ENCODE assay signal across 8 cellular contexts in the genomic region with DNA sequence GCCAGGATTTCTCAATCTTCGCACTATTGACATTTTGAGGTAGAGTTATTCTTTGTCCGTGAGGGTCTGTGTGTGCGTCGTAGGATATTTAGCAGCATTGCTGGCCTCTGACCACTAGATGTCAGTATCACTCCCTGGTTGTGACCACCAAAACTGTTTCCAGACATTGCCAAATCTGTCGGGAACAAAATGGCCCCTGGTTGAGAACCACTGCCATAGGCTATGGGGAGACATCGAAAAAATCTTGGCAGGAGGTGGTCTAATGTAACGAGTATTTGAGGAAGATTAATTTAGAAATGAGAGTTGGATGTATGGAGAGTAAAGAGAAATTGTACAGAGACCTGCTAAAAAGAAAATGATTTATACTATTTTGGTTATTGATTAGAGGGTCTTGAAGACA.
DNase-seq lines count a peak whose midpoint lies in the region; ATAC-seq, FAIRE-seq and TF ChIP-seq lines count a peak whose summit lies in the region.

No MANE protein-coding gene starts in this region.

- no peaks in the 10 kb centered on the region for H3K4me1 ChIP-seq in breast epithelium

- no peaks in the 10 kb centered on the region for H3K36me3 ChIP-seq in breast epithelium

- CTCF ChIA-PET in AG04450 (lab: Charles Lee) = no interaction called here

- no peaks in the 10 kb centered on the region for H3K27me3 ChIP-seq in AG04450 (ENCODE audit: control insufficient read depth, insufficient read depth, low read length)
- H3K27me3 ChIP-seq in breast epithelium = peaks cover 0 to 2% of the 10 kb centered on the region in 2 donors

- H3K9me3 ChIP-seq in AG04450 (ENCODE audit: control insufficient read depth, insufficient read depth, low read length) (no peaks in the 10 kb centered on the region), breast epithelium (no peaks in the 10 kb centered on the region)

- peak; percentile 66 for ATAC-seq in SK-N-SH treated with all-trans-retinoic acid at 6 μM for 48 hours
- ATAC-seq in HG02870 (IDR thresholded peaks at IDR 0.05; ENCODE audit: unreplicated experiment) = no peak

- H3K27ac ChIP-seq in AG04450 (ENCODE audit: low read depth, low read length) (no peak overlapping the region), breast epithelium (no peak overlapping the region)

- H3K4me3 ChIP-seq in AG04450 (ENCODE audit: low read depth, low read length) = no peak overlapping the region
- H3K4me3 ChIP-seq in breast epithelium = no peak overlapping the region

- TF ChIP-seq POLR2A in GM12892 (IDR thresholded peaks at IDR 0.05; ENCODE audit: low read depth, low read length) (no peak), breast epithelium (IDR thresholded peaks at IDR 0.05) (no peak)

- TF ChIP-seq CTCF in AG04450 (IDR thresholded peaks at IDR 0.05; ENCODE audit: low read depth, low read length) (peak; percentile 79), breast epithelium (IDR thresholded peaks at IDR 0.05) (peak in 2 of 3 donors; percentile 40 to 73)

- POLR2A ChIA-PET in AG04450 (lab: Yijun Ruan, JAX) = no interaction called here

- intact Hi-C loops in breast epithelium (cut with DNase I; ENCODE audit: low total_unique reads) = no loop called here

- peak; percentile 98 for FAIRE-seq in GM12892 (lab: Jason Lieb, UNC)

- DNase-seq in AG04450 (ENCODE audit: low read depth, low spot score) (peak; percentile 10), GM12892 (ENCODE audit: insufficient read length) (peak; percentile 9), M059J (ENCODE audit: low read depth) (peak; percentile 70), breast epithelium (ENCODE audit: low spot score in 2 of 2) (peak in 1 of 2 donors; percentile 27), inferior parietal cortex (ENCODE audit: extremely low spot score) (peak; percentile 70)
- DNase-seq in stimulated activated CD4-positive, alpha-beta T cell treated with anti-CD3 and anti-CD28 coated beads, Interleukin-12 subunit alpha, Interleukin-12 subunit beta, amount 100 ng/mL, for 24 hours (ENCODE audit: low read depth in 2 of 2) = peak; percentile 1 to 3

TF ChIP-seq in SK-N-SH treated with all-trans-retinoic acid at 6 μM for 48 hours, 23 proteins besides CTCF, POLR2A, EP300 and RAD21:
- no peak for TF ChIP-seq ZNF70 (CRISPR knock-in tag; IDR thresholded peaks at IDR 0.05)
- TF ChIP-seq, protein P1, sequence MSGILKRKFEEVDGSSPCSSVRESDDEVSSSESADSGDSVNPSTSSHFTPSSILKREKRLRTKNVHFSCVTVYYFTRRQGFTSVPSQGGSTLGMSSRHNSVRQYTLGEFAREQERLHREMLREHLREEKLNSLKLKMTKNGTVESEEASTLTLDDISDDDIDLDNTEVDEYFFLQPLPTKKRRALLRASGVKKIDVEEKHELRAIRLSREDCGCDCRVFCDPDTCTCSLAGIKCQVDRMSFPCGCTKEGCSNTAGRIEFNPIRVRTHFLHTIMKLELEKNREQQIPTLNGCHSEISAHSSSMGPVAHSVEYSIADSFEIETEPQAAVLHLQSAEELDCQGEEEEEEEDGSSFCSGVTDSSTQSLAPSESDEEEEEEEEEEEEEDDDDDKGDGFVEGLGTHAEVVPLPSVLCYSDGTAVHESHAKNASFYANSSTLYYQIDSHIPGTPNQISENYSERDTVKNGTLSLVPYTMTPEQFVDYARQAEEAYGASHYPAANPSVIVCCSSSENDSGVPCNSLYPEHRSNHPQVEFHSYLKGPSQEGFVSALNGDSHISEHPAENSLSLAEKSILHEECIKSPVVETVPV (CRISPR knock-in tag; IDR thresholded peaks at IDR 0.05) = no peak
- no peak for TF ChIP-seq ARNTL (CRISPR knock-in tag; IDR thresholded peaks at IDR 0.05; ENCODE audit: borderline replicate concordance, low read depth)
- TF ChIP-seq GLIS3 (CRISPR knock-in tag; IDR thresholded peaks at IDR 0.05) = no peak
- no peak for TF ChIP-seq TCF4 (CRISPR knock-in tag; IDR thresholded peaks at IDR 0.05; ENCODE audit: borderline replicate concordance)
- TF ChIP-seq BACH2 (CRISPR knock-in tag; IDR thresholded peaks at IDR 0.05; ENCODE audit: borderline replicate concordance) = no peak
- TF ChIP-seq, protein P2, sequence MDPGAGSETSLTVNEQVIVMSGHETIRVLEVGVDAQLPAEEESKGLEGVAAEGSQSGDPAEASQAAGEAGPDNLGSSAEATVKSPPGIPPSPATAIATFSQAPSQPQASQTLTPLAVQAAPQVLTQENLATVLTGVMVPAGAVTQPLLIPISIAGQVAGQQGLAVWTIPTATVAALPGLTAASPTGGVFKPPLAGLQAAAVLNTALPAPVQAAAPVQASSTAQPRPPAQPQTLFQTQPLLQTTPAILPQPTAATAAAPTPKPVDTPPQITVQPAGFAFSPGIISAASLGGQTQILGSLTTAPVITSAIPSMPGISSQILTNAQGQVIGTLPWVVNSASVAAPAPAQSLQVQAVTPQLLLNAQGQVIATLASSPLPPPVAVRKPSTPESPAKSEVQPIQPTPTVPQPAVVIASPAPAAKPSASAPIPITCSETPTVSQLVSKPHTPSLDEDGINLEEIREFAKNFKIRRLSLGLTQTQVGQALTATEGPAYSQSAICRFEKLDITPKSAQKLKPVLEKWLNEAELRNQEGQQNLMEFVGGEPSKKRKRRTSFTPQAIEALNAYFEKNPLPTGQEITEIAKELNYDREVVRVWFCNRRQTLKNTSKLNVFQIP (CRISPR knock-in tag; IDR thresholded peaks at IDR 0.05; ENCODE audit: borderline replicate concordance, low read depth) = no peak
- TF ChIP-seq RARB (CRISPR knock-in tag; IDR thresholded peaks at IDR 0.05) = no peak
